Comparison of ENCODE assay signal across 19 cellular contexts in the genomic region with DNA sequence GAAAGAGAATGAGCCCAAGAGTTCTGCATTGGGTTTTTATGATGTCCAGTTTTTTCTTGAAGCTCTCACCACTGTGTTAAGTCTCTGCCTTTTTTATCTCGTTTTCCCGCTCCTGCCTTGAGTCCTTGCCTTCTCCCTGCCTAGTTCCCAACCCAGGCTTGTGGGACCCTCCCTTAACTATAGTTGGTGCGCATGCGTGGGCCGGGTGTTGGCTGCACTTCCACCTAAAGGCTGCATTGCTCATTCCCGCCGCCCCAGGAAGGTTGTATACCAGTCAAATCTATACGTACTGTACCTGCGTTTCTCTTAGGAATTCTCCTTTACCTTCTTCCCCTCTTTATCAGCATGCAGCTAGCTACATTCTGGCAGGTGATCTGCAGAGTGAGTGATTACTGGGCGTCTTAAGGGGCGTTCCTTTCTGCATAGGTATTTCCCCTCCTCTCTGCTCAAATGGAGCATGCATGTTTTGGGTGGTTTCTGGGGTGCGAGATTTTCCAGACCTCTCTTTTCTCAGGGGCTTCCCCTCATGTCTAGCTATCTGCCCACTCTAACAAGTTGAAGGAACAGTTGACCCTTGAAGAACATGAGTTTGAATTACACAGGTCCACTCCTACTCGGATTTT. TPM values are rescaled to one million over a fixed set of nuclear protein-coding genes. Genes with fewer than 3 reads are reported as not detected.
A peak's percentile ranks its signal among the peaks of the same experiment; 100 is the strongest.
DNase-seq lines count a peak whose midpoint lies in the region; ATAC-seq and TF ChIP-seq lines count a peak whose summit lies in the region.
"Had no signal": no experiment of that assay in that cellular context is flagged by ENCODE, and none has a peak within 500 bp of the region (broad histone marks: within the 10 kb centered on the region; RNA-seq: fewer than 3 reads in every experiment).

No MANE protein-coding gene starts in this region.

- peaks cover 19% of the 10 kb centered on the region for H3K4me1 ChIP-seq in OCI-LY3 (ENCODE audit: low read length)
- no peaks in the 10 kb centered on the region for H3K4me1 ChIP-seq in testis
- H3K4me1 ChIP-seq: BLaER1 had no signal

- peak; percentile 10 for DNase-seq in GM13976 (ENCODE audit: low spot score)
- peak; percentile 47 for DNase-seq in testis
- no peak for DNase-seq in middle frontal gyrus (ENCODE audit: extremely low spot score, low spot score)
- no peak for DNase-seq in NCI-H187 (lab: John Stamatoyannopoulos, UW)
- DNase-seq in NCI-H69 (lab: John Stamatoyannopoulos, UW) = no peak
- DNase-seq: 8988T; Caco-2; CD4-positive, CD25-positive, alpha-beta regulatory T cell; CD8-positive, alpha-beta T cell; DMS153; DND-41; GM23248; H7; HCEC 1CT had no signal

- no peak for TF ChIP-seq CTCF in GM13976 (IDR thresholded peaks at IDR 0.05; ENCODE audit: borderline replicate concordance, control extremely low read depth, extremely low read depth, insufficient read depth, missing control alignments)
- TF ChIP-seq CTCF in OCI-LY3 (IDR thresholded peaks at IDR 0.05; ENCODE audit: low read depth, low read length) = no peak
- TF ChIP-seq CTCF in testis (IDR thresholded peaks at IDR 0.05) = no peak

- peaks cover 6% of the 10 kb centered on the region for H3K4me1 Mint-ChIP-seq in stimulated activated memory B cell treated with anti-CD40 and anti-IgM and Interleukin-4, amounts not matched to agents 10 μg/mL and 1 μg/mL and 100 μg/mL, for 72 hours
- H3K4me1 Mint-ChIP-seq: CD4-positive, CD25-positive, alpha-beta regulatory T cell had no signal

- H4K20me1 ChIP-seq in OCI-LY3 (ENCODE audit: insufficient read depth, low read length) = no peaks in the 10 kb centered on the region
- H4K20me1 ChIP-seq: BLaER1 had no signal

- in situ Hi-C loops in GM13976 (cut with MboI; ENCODE audit: low sequenced_read_pairs, unreplicated experiment) = no loop called here

- peak overlapping the region; percentile 53 for H3K4me2 ChIP-seq in OCI-LY3 (ENCODE audit: low read length)
- H3K4me2 ChIP-seq: A549, BLaER1 had no signal

- peak; percentile 63 for ATAC-seq in stimulated activated memory B cell treated with anti-CD40 and anti-IgM and Interleukin-4, amounts not matched to agents 10 μg/mL and 1 μg/mL and 100 μg/mL, for 72 hours
- ATAC-seq: A549; CD8-positive, alpha-beta T cell had no signal

- peaks cover 30% of the 10 kb centered on the region for H3K27me3 ChIP-seq in OCI-LY3 (ENCODE audit: low read depth, low read length)
- no peaks in the 10 kb centered on the region for H3K27me3 ChIP-seq in testis
- H3K27me3 ChIP-seq: BLaER1 had no signal

- intact Hi-C loops in testis (cut with DNase I; ENCODE audit: low total_unique reads) = no loop called here

- TF ChIP-seq POLR2A in testis (IDR thresholded peaks at IDR 0.05) = no peak

- H3K79me2 ChIP-seq in OCI-LY3 (ENCODE audit: low read length) = no peaks in the 10 kb centered on the region

- no peak overlapping the region for H3K4me3 Mint-ChIP-seq in stimulated activated memory B cell treated with anti-CD40 and anti-IgM and Interleukin-4, amounts not matched to agents 10 μg/mL and 1 μg/mL and 100 μg/mL, for 72 hours
- H3K4me3 Mint-ChIP-seq: CD4-positive, CD25-positive, alpha-beta regulatory T cell; CD8-positive, alpha-beta T cell had no signal

- no peaks in the 10 kb centered on the region for H3K9me3 ChIP-seq in OCI-LY3 (ENCODE audit: insufficient read depth, low read length)
- H3K9me3 ChIP-seq in testis = no peaks in the 10 kb centered on the region
- H3K9me3 ChIP-seq: A549, BLaER1, Caco-2 had no signal

- no peaks in the 10 kb centered on the region for H3K9me3 Mint-ChIP-seq in stimulated activated memory B cell treated with anti-CD40 and anti-IgM and Interleukin-4, amounts not matched to agents 10 μg/mL and 1 μg/mL and 100 μg/mL, for 72 hours
- H3K9me3 Mint-ChIP-seq: CD4-positive, CD25-positive, alpha-beta regulatory T cell; CD8-positive, alpha-beta T cell had no signal

- no peaks in the 10 kb centered on the region for H3K27me3 Mint-ChIP-seq in stimulated activated memory B cell treated with anti-CD40 and anti-IgM and Interleukin-4, amounts not matched to agents 10 μg/mL and 1 μg/mL and 100 μg/mL, for 72 hours
- H3K27me3 Mint-ChIP-seq: CD4-positive, CD25-positive, alpha-beta regulatory T cell had no signal

- H3K36me3 ChIP-seq in OCI-LY3 (replicated peaks; ENCODE audit: low read depth, low read length) (no peaks in the 10 kb centered on the region), testis (ENCODE audit: low read depth, missing control alignments) (no peaks in the 10 kb centered on the region)

- WGBS in testis, 2 donors = 57 to 77% methylated on average over 13 of the region's 13 CpGs

- no peak overlapping the region for H3K9ac ChIP-seq in OCI-LY3 (ENCODE audit: low read length)
- H3K9ac ChIP-seq: BLaER1, GM23248 had no signal

- no peak overlapping the region for H3K27ac Mint-ChIP-seq in stimulated activated memory B cell treated with anti-CD40 and anti-IgM and Interleukin-4, amounts not matched to agents 10 μg/mL and 1 μg/mL and 100 μg/mL, for 72 hours
- H3K27ac Mint-ChIP-seq: CD8-positive, alpha-beta T cell had no signal

- H3K4me3 ChIP-seq in OCI-LY3 (ENCODE audit: low read length) (peak overlapping the region; percentile 44), testis (no peak overlapping the region)
- H3K4me3 ChIP-seq: A549, BLaER1, GM23248 had no signal

- no peak overlapping the region for H3K27ac ChIP-seq in OCI-LY3 (ENCODE audit: low read length)
- no peak overlapping the region for H3K27ac ChIP-seq in testis
- H3K27ac ChIP-seq: A549, BLaER1, C4-2B, GM23248 had no signal

- no peaks in the 10 kb centered on the region for H3K36me3 Mint-ChIP-seq in stimulated activated memory B cell treated with anti-CD40 and anti-IgM and Interleukin-4, amounts not matched to agents 10 μg/mL and 1 μg/mL and 100 μg/mL, for 72 hours
- H3K36me3 Mint-ChIP-seq: CD4-positive, CD25-positive, alpha-beta regulatory T cell had no signal

- no peak overlapping the region for H2AFZ ChIP-seq in OCI-LY3 (ENCODE audit: low read depth, low read length)
- H2AFZ ChIP-seq: GM23248 had no signal

RNA-seq across cellular contexts. Expression of gene REP15, which starts 6.6 kb away (rescaled TPM):
- total RNA-seq in testis = 1 to 10 TPM; 1.0 to 1.1 TPM
- polyA plus RNA-seq in testis (ENCODE audit: insufficient read depth, low read depth, low replicate concordance) = 0.73 TPM
- total RNA-seq: CD4-positive, CD25-positive, alpha-beta regulatory T cell; CD8-positive, alpha-beta T cell had no signal

RNA-seq across cellular contexts. Expression of gene MRPS35, which starts 21.0 kb away (rescaled TPM):
- total RNA-seq in testis = 10 to 100 TPM; 35.1 to 42.9 TPM
- 35.7 TPM for polyA plus RNA-seq in testis (ENCODE audit: insufficient read depth, low read depth, low replicate concordance)

Comparison
In these comparisons a context has a peak if more than half of its experiments do, and no peak if none do; other contexts are left out.
1. DNase-seq: peak in GM13976 (single experiment) and testis (single experiment); none in middle frontal gyrus (single experiment), NCI-H187 (0 of 2) and NCI-H69 (single experiment).